In the genomic region with DNA sequence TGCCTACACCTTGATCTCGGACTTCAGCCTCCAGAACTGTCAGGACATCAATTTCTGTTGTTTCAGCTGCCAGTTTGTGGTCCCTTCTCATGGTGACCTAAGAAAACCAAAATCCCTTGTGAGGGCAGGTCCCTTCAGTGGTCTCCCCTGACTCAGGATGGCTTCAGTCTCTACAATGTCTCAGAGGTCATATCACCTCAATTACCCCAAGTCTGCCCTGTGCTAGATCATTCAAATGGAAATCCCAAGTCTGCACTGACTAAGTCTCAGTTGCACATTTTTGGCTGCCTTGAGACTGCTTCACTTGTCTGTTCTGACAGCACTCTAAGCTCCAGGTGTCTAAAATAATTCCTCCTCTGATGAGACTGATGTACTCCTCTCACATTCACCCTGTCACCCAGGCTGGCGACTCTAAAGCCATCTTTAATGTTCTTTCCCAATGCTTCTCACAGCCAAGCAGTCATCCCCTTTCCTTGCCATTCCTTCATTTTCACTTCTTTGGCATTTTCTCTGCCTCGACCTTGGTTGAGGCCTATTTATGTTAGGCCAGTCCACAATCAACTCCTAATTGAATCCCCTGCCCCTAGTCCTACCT, we compare ENCODE assay signal across 17 cellular contexts.
DNase-seq lines count a peak whose midpoint lies in the region; ATAC-seq and TF ChIP-seq lines count a peak whose summit lies in the region.
"Had no signal": no experiment of that assay in that cellular context is flagged by ENCODE, and none has a peak within 500 bp of the region (broad histone marks: within the 10 kb centered on the region; RNA-seq: fewer than 3 reads in every experiment).

No MANE protein-coding gene starts in this region.

- no peaks in the 10 kb centered on the region for H3K9me2 ChIP-seq in MM.1S (replicated peaks; ENCODE audit: insufficient read depth, low read length)

- H3K4me3 Mint-ChIP-seq in CD8-positive, alpha-beta memory T cell: peak overlapping the region in 6 of 7 donors; percentile 0 to 65 (median 54)
- no peak overlapping the region for H3K4me3 Mint-ChIP-seq in neural progenitor cell
- H3K4me3 Mint-ChIP-seq: activated CD8-positive, alpha-beta T cell treated with anti-CD3 and anti-CD28 coated beads, Interleukin-2, amount 10 ng/mL, durations not matched to agents 7 days and 5 days; memory B cell had no signal

- H4K20me1 ChIP-seq in MM.1S (ENCODE audit: insufficient read depth, low read length) (no peaks in the 10 kb centered on the region), neural progenitor cell (ENCODE audit: low read depth) (no peaks in the 10 kb centered on the region)

- no peaks in the 10 kb centered on the region for H3K4me1 ChIP-seq in CD8-positive, alpha-beta memory T cell (ENCODE audit: insufficient read depth, low read length)
- H3K4me1 ChIP-seq in MM.1S (ENCODE audit: low read length): peaks cover 7% of the 10 kb centered on the region
- peaks cover 37% of the 10 kb centered on the region for H3K4me1 ChIP-seq in neural progenitor cell
- H3K4me1 ChIP-seq: body of pancreas, sigmoid colon, upper lobe of right lung had no signal

- no peak overlapping the region for H3K4me3 ChIP-seq in CD8-positive, alpha-beta memory T cell (ENCODE audit: low read length)
- H3K4me3 ChIP-seq in MM.1S (ENCODE audit: low read length) (no peak overlapping the region), neural progenitor cell (no peak overlapping the region)
- H3K4me3 ChIP-seq: body of pancreas, sigmoid colon, SK-N-MC, upper lobe of right lung had no signal

- no peaks in the 10 kb centered on the region for H3F3A ChIP-seq in MM.1S (ENCODE audit: insufficient read depth, low read length)
- peaks cover 24% of the 10 kb centered on the region for H3F3A ChIP-seq in neural progenitor cell (ENCODE audit: low read depth)

- no peak overlapping the region; the same call in 1 of the 2 replicates for H3K4me2 ChIP-seq in MM.1S (ENCODE audit: low read depth, low read length)
- H3K4me2 ChIP-seq in neural progenitor cell: peak overlapping the region; percentile 29

- no peak overlapping the region for H3K27ac ChIP-seq in CD8-positive, alpha-beta memory T cell (ENCODE audit: low read depth, low read length)
- H3K27ac ChIP-seq in MM.1S (ENCODE audit: low read length) (no peak overlapping the region), neural progenitor cell (peak overlapping the region; percentile 47)
- H3K27ac ChIP-seq: body of pancreas, neutrophil, sigmoid colon, SK-N-MC, upper lobe of right lung had no signal

- peaks cover 0 to 3% (median 3%) of the 10 kb centered on the region in 3 donors for H3K36me3 Mint-ChIP-seq in CD8-positive, alpha-beta memory T cell
- H3K36me3 Mint-ChIP-seq in neural progenitor cell: peaks cover 2% of the 10 kb centered on the region
- H3K36me3 Mint-ChIP-seq: memory B cell had no signal

- H3K36me3 ChIP-seq in CD8-positive, alpha-beta memory T cell (ENCODE audit: insufficient read depth, low read length): no peaks in the 10 kb centered on the region
- H3K36me3 ChIP-seq in MM.1S (replicated peaks; ENCODE audit: insufficient read depth, low read length) (no peaks in the 10 kb centered on the region), neural progenitor cell (no peaks in the 10 kb centered on the region)
- H3K36me3 ChIP-seq: neutrophil, sigmoid colon, upper lobe of right lung had no signal

- CTCF ChIA-PET in CD8-positive, alpha-beta memory T cell (lab: Charles Lee): interaction anchor here (4.1 kb wide), 1 partner anchor 11 kb away, joined by 16 read pairs; no protein-coding TSS in a partner anchor

- no peaks in the 10 kb centered on the region for H3K9me3 ChIP-seq in CD8-positive, alpha-beta memory T cell (ENCODE audit: low read length)
- H3K9me3 ChIP-seq in MM.1S (replicated peaks; ENCODE audit: insufficient read depth, low read length): no peaks in the 10 kb centered on the region
- no peaks in the 10 kb centered on the region for H3K9me3 ChIP-seq in neural progenitor cell (ENCODE audit: low read depth)
- H3K9me3 ChIP-seq: body of pancreas, neutrophil, sigmoid colon, upper lobe of right lung had no signal

- H3K79me2 ChIP-seq in MM.1S (ENCODE audit: low read length) (no peaks in the 10 kb centered on the region), neural progenitor cell (ENCODE audit: low read depth) (no peaks in the 10 kb centered on the region)

- H2AFZ ChIP-seq in MM.1S (ENCODE audit: low read length) (peak overlapping the region; percentile 75), neural progenitor cell (replicated peaks) (no peak overlapping the region)

- H3K4me1 Mint-ChIP-seq in CD8-positive, alpha-beta memory T cell: peaks cover 13 to 26% (median 21%) of the 10 kb centered on the region in 3 donors
- peaks cover 4% of the 10 kb centered on the region for H3K4me1 Mint-ChIP-seq in neural progenitor cell

- H3K9me3 Mint-ChIP-seq in CD8-positive, alpha-beta memory T cell: peaks cover 3 to 6% (median 5%) of the 10 kb centered on the region in 5 donors
- peaks cover 1% of the 10 kb centered on the region for H3K9me3 Mint-ChIP-seq in neural progenitor cell

- POLR2A ChIA-PET in CD8-positive, alpha-beta memory T cell (lab: Charles Lee): no interaction called here

- no peak for ATAC-seq in activated CD4-positive, CD25-positive, alpha-beta regulatory T cell treated with anti-CD3 and anti-CD28 coated beads, Interleukin-2, amount 50 U/mL, for 24 hours
- ATAC-seq in GM18519 (IDR thresholded peaks at IDR 0.05; ENCODE audit: low FRiP score, unreplicated experiment): no peak
- no peak for ATAC-seq in GM21717 (IDR thresholded peaks at IDR 0.05; ENCODE audit: unreplicated experiment)
- ATAC-seq: body of pancreas, upper lobe of right lung had no signal

- H3K27me3 Mint-ChIP-seq in CD8-positive, alpha-beta memory T cell: peaks cover 6% of the 10 kb centered on the region in 2 donors
- H3K27me3 Mint-ChIP-seq in neural progenitor cell (ENCODE audit: insufficient read depth, low read depth): no peaks in the 10 kb centered on the region

- H3K27me3 ChIP-seq in CD8-positive, alpha-beta memory T cell (ENCODE audit: insufficient read depth, low read length, poor library complexity, severe bottlenecking): no peaks in the 10 kb centered on the region
- H3K27me3 ChIP-seq in MM.1S (replicated peaks; ENCODE audit: insufficient read depth, low read length) (no peaks in the 10 kb centered on the region), neural progenitor cell (no peaks in the 10 kb centered on the region)
- H3K27me3 ChIP-seq: body of pancreas, sigmoid colon, upper lobe of right lung had no signal

- DNase-seq in CD8-positive, alpha-beta memory T cell: no peak
- DNase-seq in MM.1S (no peak), cerebellar cortex (ENCODE audit: low spot score) (peak; percentile 44), neural progenitor cell (ENCODE audit: low spot score) (no peak)
- DNase-seq: activated CD8-positive, alpha-beta T cell treated with anti-CD3 and anti-CD28 coated beads, Interleukin-2, amount 10 ng/mL, durations not matched to agents 7 days and 5 days; body of pancreas; effector CD4-positive, alpha-beta T cell; NCI-H1048; sigmoid colon; stimulated activated CD4-positive, alpha-beta T cell treated with anti-CD3 and anti-CD28 coated beads, Interleukin-4, amount 100 ng/mL, for 24 hours; upper lobe of right lung had no signal

- TF ChIP-seq CTCF in MM.1S (IDR thresholded peaks at IDR 0.05; ENCODE audit: low read length) (no peak), neural progenitor cell (IDR thresholded peaks at IDR 0.05) (no peak)

- no peak overlapping the region for H3K9ac ChIP-seq in MM.1S (ENCODE audit: low read length)
- H3K9ac ChIP-seq in neural progenitor cell: no peak overlapping the region

- H3K27ac Mint-ChIP-seq in CD8-positive, alpha-beta memory T cell: peak overlapping the region in 3 of 8 donors; percentile 7 to 64 (median 20)
- no peak overlapping the region for H3K27ac Mint-ChIP-seq in neural progenitor cell
- H3K27ac Mint-ChIP-seq: memory B cell had no signal
